24 cellular contexts compared by ENCODE assay signal in the genomic region with DNA sequence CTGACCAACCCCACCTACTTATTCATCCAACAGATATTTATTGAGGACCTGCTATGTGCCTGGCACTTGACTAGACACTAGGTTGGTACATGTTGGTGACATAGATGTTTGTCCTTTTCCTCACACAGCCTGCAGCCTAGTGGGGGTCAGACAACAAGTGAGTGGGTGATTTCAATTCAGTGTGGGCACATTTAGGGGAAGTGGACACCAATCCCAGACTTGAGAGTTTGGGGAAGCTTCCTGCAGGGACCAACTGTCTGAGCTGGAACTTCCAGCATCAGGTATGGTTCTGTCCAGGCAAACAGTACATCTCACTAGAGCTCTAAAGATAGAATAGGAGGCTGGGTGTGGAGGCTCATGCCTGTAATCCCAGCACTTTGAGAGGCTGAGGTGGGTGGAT. TPM values are rescaled to one million over a fixed set of nuclear protein-coding genes. Genes with fewer than 3 reads are reported as not detected.
DNase-seq lines count a peak whose midpoint lies in the region; ATAC-seq and TF ChIP-seq lines count a peak whose summit lies in the region.
"Had no signal": no experiment of that assay in that cellular context is flagged by ENCODE, and none has a peak within 500 bp of the region (broad histone marks: within the 10 kb centered on the region; RNA-seq: fewer than 3 reads in every experiment).

No MANE protein-coding gene starts in this region.

- POLR2A ChIA-PET in activated CD4-positive, alpha-beta T cell treated with anti-CD3 and anti-CD28 coated beads for 36 hours (lab: Charles Lee) = interaction anchor here (0.5 kb wide), 1 partner anchor 135 kb away, joined by 3 read pairs; no protein-coding TSS in a partner anchor
- POLR2A ChIA-PET in activated CD4-positive, alpha-beta T cell treated with anti-CD3 and anti-CD28 coated beads, Interleukin-2, amount 10 ng/mL, durations not matched to agents 7 days and 5 days (lab: Charles Lee) = no interaction called here
- POLR2A ChIA-PET in CD4-positive, alpha-beta T cell (lab: Charles Lee) = interaction anchor here (0.7 to 3.9 kb wide), 3 partner anchors 9 to 139 kb away, joined by 3 to 37 read pairs (median 4); no protein-coding TSS in a partner anchor

- in situ Hi-C loops in HAP-1 (cut with MboI; ENCODE audit: low sequenced_read_pairs) = no loop called here

- intact Hi-C loops in activated CD4-positive, alpha-beta T cell treated with anti-CD3 and anti-CD28 coated beads for 36 hours (cut with DNase I, micrococcal nuclease) = loop anchor here in 1 of 2 experiments (2.0 kb wide), 1 partner anchor 141 kb away; the partner anchor contains the start of gene DDX6
- intact Hi-C loops in CD4-positive, alpha-beta T cell (cut with DNase I, micrococcal nuclease) = loop anchor here in 1 of 2 experiments (2.0 to 5.0 kb wide), 4 partner anchors 25 to 186 kb away; partner anchors contain the start of genes CENATAC and UPK2

- no peaks in the 10 kb centered on the region for H3K9me3 Mint-ChIP-seq in activated CD4-positive, alpha-beta T cell treated with anti-CD3 and anti-CD28 coated beads for 36 hours (ENCODE audit: low read depth)
- no peaks in the 10 kb centered on the region for H3K9me3 Mint-ChIP-seq in activated CD4-positive, alpha-beta T cell treated with anti-CD3 and anti-CD28 coated beads, Interleukin-2, amount 10 ng/mL, durations not matched to agents 7 days and 5 days
- no peaks in the 10 kb centered on the region for H3K9me3 Mint-ChIP-seq in CD4-positive, alpha-beta T cell
- no peaks in the 10 kb centered on the region for H3K9me3 Mint-ChIP-seq in neural crest cell
- H3K9me3 Mint-ChIP-seq in GM23338 = no peaks in the 10 kb centered on the region
- H3K9me3 Mint-ChIP-seq: HFFc6 had no signal

- CTCF ChIA-PET in activated CD4-positive, alpha-beta T cell treated with anti-CD3 and anti-CD28 coated beads for 36 hours (lab: Charles Lee) = interaction anchor here (0.7 to 4.5 kb wide), 13 partner anchors 8 to 242 kb away, joined by 3 to 96 read pairs (median 4); partner anchors contain the start of genes C2CD2L and CXCR5
- CTCF ChIA-PET in activated CD4-positive, alpha-beta T cell treated with anti-CD3 and anti-CD28 coated beads, Interleukin-2, amount 10 ng/mL, durations not matched to agents 7 days and 5 days (lab: Charles Lee) = interaction anchor here (0.8 to 5.0 kb wide), 8 partner anchors 9 to 242 kb away, joined by 3 to 53 read pairs (median 12); partner anchors contain the start of genes DDX6 and UPK2
- CTCF ChIA-PET in CD4-positive, alpha-beta T cell (lab: Charles Lee) = interaction anchor here (1.7 to 1.9 kb wide), 2 partner anchors 36 to 242 kb away, joined by 8 read pairs; no protein-coding TSS in a partner anchor

- H3K4me3 ChIP-seq in GM23338 (no peak overlapping the region), HAP-1 (no peak overlapping the region)

- no peak for DNase-seq in activated CD4-positive, alpha-beta T cell treated with anti-CD3 and anti-CD28 coated beads for 36 hours
- no peak for DNase-seq in activated CD4-positive, alpha-beta T cell treated with anti-CD3 and anti-CD28 coated beads, Interleukin-2, amount 10 ng/mL, durations not matched to agents 7 days and 5 days
- no peak for DNase-seq in CD4-positive, alpha-beta T cell
- DNase-seq in T-helper 17 cell (no peak), neural crest cell (ENCODE audit: low read depth, low spot score) (no peak), GM23338 (ENCODE audit: low spot score) (no peak), HAP-1 (ENCODE audit: low spot score in 2 of 2) (no peak)
- DNase-seq: AML-193, DMS79, HFFc6, NCI-H1417, NCI-H187, NCI-H2227 treated with DMSO at 0.1 percent for 48 hours, NCI-H510A treated with DMSO at 0.1 percent for 48 hours, NCI-H82, PC-3, RPMI8226, SHP77 treated with DMSO at 0.1 percent for 48 hours had no signal

- no peaks in the 10 kb centered on the region for H3K9me3 ChIP-seq in CD4-positive, alpha-beta T cell (ENCODE audit: control insufficient read depth, low read length)
- no peaks in the 10 kb centered on the region for H3K9me3 ChIP-seq in T-helper 17 cell (ENCODE audit: control insufficient read depth, low read length, poor library complexity, severe bottlenecking)
- no peaks in the 10 kb centered on the region for H3K9me3 ChIP-seq in HAP-1

- no peaks in the 10 kb centered on the region for H3K9me2 ChIP-seq in GM23338 (ENCODE audit: insufficient read depth)

- no peaks in the 10 kb centered on the region for H3K27me3 Mint-ChIP-seq in activated CD4-positive, alpha-beta T cell treated with anti-CD3 and anti-CD28 coated beads for 36 hours
- H3K27me3 Mint-ChIP-seq in activated CD4-positive, alpha-beta T cell treated with anti-CD3 and anti-CD28 coated beads, Interleukin-2, amount 10 ng/mL, durations not matched to agents 7 days and 5 days = no peaks in the 10 kb centered on the region
- no peaks in the 10 kb centered on the region for H3K27me3 Mint-ChIP-seq in CD4-positive, alpha-beta T cell
- H3K27me3 Mint-ChIP-seq in T-helper 17 cell (no peaks in the 10 kb centered on the region), neural crest cell (ENCODE audit: low read depth) (peaks cover 13% of the 10 kb centered on the region), GM23338 (ENCODE audit: insufficient read depth, low read depth, poor library complexity) (peaks cover 23% of the 10 kb centered on the region)

- no peak for TF ChIP-seq CTCF in CD4-positive, alpha-beta T cell (IDR thresholded peaks at IDR 0.05)
- no peak for TF ChIP-seq CTCF in neural crest cell (conservative IDR thresholded peaks at IDR 0.05)
- TF ChIP-seq CTCF in GM23338 (conservative IDR thresholded peaks at IDR 0.05; ENCODE audit: low read depth in 2 of 2) = no peak

- H3K27me3 ChIP-seq in CD4-positive, alpha-beta T cell (ENCODE audit: control insufficient read depth, insufficient read depth, low read length) = no peaks in the 10 kb centered on the region
- H3K27me3 ChIP-seq in GM23338 (ENCODE audit: insufficient read depth) (peaks cover 12% of the 10 kb centered on the region), HAP-1 (ENCODE audit: low read depth) (no peaks in the 10 kb centered on the region)

- no peak for ATAC-seq in activated CD4-positive, alpha-beta T cell treated with anti-CD3 and anti-CD28 coated beads for 36 hours
- no peak for ATAC-seq in CD4-positive, alpha-beta T cell (ENCODE audit: poor library complexity)
- ATAC-seq in T-helper 17 cell (no peak), GM23338 (no peak), HG03520 (IDR thresholded peaks at IDR 0.05; ENCODE audit: unreplicated experiment) (no peak)
- ATAC-seq: PC-3, SK-N-SH treated with all-trans-retinoic acid at 6 μM for 48 hours had no signal

- peak overlapping the region; percentile 98 for H3K27ac ChIP-seq in CD4-positive, alpha-beta T cell (ENCODE audit: low read depth, low read length)
- H3K27ac ChIP-seq in GM23338 (ENCODE audit: low read depth) = no peak overlapping the region
- H3K27ac ChIP-seq: 22Rv1 had no signal

- peaks cover 34% of the 10 kb centered on the region for H3K4me1 Mint-ChIP-seq in activated CD4-positive, alpha-beta T cell treated with anti-CD3 and anti-CD28 coated beads for 36 hours
- peaks cover 41% of the 10 kb centered on the region for H3K4me1 Mint-ChIP-seq in activated CD4-positive, alpha-beta T cell treated with anti-CD3 and anti-CD28 coated beads, Interleukin-2, amount 10 ng/mL, durations not matched to agents 7 days and 5 days
- peaks cover 48% of the 10 kb centered on the region for H3K4me1 Mint-ChIP-seq in CD4-positive, alpha-beta T cell (ENCODE audit: low read depth)
- peaks cover 30% of the 10 kb centered on the region for H3K4me1 Mint-ChIP-seq in T-helper 17 cell
- peaks cover 41% of the 10 kb centered on the region for H3K4me1 Mint-ChIP-seq in neural crest cell
- peaks cover 33% of the 10 kb centered on the region for H3K4me1 Mint-ChIP-seq in GM23338

- peak overlapping the region; percentile 86 for H3K4me3 Mint-ChIP-seq in activated CD4-positive, alpha-beta T cell treated with anti-CD3 and anti-CD28 coated beads for 36 hours
- no peak overlapping the region for H3K4me3 Mint-ChIP-seq in activated CD4-positive, alpha-beta T cell treated with anti-CD3 and anti-CD28 coated beads, Interleukin-2, amount 10 ng/mL, durations not matched to agents 7 days and 5 days
- H3K4me3 Mint-ChIP-seq in CD4-positive, alpha-beta T cell = peak overlapping the region; percentile 89
- H3K4me3 Mint-ChIP-seq in T-helper 17 cell (no peak overlapping the region), neural crest cell (peak overlapping the region; percentile 99), GM23338 (no peak overlapping the region)
- H3K4me3 Mint-ChIP-seq: HFFc6 had no signal

- no peak overlapping the region for H3K4me2 ChIP-seq in GM23338

- no peak overlapping the region for H2AFZ ChIP-seq in GM23338

- H3F3A ChIP-seq in GM23338 (replicated peaks; ENCODE audit: low read depth) = no peaks in the 10 kb centered on the region

- H3K4me1 ChIP-seq in GM23338 (ENCODE audit: insufficient read depth) (peaks cover 19% of the 10 kb centered on the region), HAP-1 (peaks cover 9% of the 10 kb centered on the region)

- no peak overlapping the region for H3K27ac Mint-ChIP-seq in activated CD4-positive, alpha-beta T cell treated with anti-CD3 and anti-CD28 coated beads for 36 hours
- H3K27ac Mint-ChIP-seq in activated CD4-positive, alpha-beta T cell treated with anti-CD3 and anti-CD28 coated beads, Interleukin-2, amount 10 ng/mL, durations not matched to agents 7 days and 5 days = no peak overlapping the region
- peak overlapping the region; percentile 97 for H3K27ac Mint-ChIP-seq in CD4-positive, alpha-beta T cell
- H3K27ac Mint-ChIP-seq in T-helper 17 cell = peak overlapping the region; percentile 92
- no peak overlapping the region for H3K27ac Mint-ChIP-seq in neural crest cell (ENCODE audit: unreplicated experiment)
- no peak overlapping the region for H3K27ac Mint-ChIP-seq in GM23338
- H3K27ac Mint-ChIP-seq: HFFc6 had no signal

- H3K36me3 ChIP-seq in GM23338 (ENCODE audit: insufficient read depth) (no peaks in the 10 kb centered on the region), HAP-1 (replicated peaks) (no peaks in the 10 kb centered on the region)

- H3K36me3 Mint-ChIP-seq in activated CD4-positive, alpha-beta T cell treated with anti-CD3 and anti-CD28 coated beads for 36 hours (ENCODE audit: low read depth) = no peaks in the 10 kb centered on the region
- H3K36me3 Mint-ChIP-seq in activated CD4-positive, alpha-beta T cell treated with anti-CD3 and anti-CD28 coated beads, Interleukin-2, amount 10 ng/mL, durations not matched to agents 7 days and 5 days (ENCODE audit: low read depth) = no peaks in the 10 kb centered on the region
- H3K36me3 Mint-ChIP-seq in CD4-positive, alpha-beta T cell (ENCODE audit: low read depth) = peaks cover 22% of the 10 kb centered on the region
- no peaks in the 10 kb centered on the region for H3K36me3 Mint-ChIP-seq in T-helper 17 cell (ENCODE audit: low read depth)
- no peaks in the 10 kb centered on the region for H3K36me3 Mint-ChIP-seq in neural crest cell (ENCODE audit: low read depth)
- H3K36me3 Mint-ChIP-seq in GM23338 (ENCODE audit: low read depth) = no peaks in the 10 kb centered on the region

- no peaks in the 10 kb centered on the region for H4K20me1 ChIP-seq in GM23338 (replicated peaks; ENCODE audit: insufficient read depth)

- no peaks in the 10 kb centered on the region for H3K79me2 ChIP-seq in GM23338 (replicated peaks; ENCODE audit: insufficient read depth)

RNA-seq across cellular contexts. Expression of gene BCL9L, which starts 5.8 kb away (rescaled TPM):
- total RNA-seq in activated CD4-positive, alpha-beta T cell treated with anti-CD3 and anti-CD28 coated beads for 36 hours = 10 to 100 TPM; 34.5 to 58.5 TPM
- total RNA-seq in activated CD4-positive, alpha-beta T cell treated with anti-CD3 and anti-CD28 coated beads, Interleukin-2, amount 10 ng/mL, durations not matched to agents 7 days and 5 days = 100 to 1,000 TPM; 103 to 109 TPM
- total RNA-seq in CD4-positive, alpha-beta T cell = 100 to 1,000 TPM; 326 to 332 TPM
- total RNA-seq in T-helper 17 cell = 100 to 1,000 TPM; 186 to 204 TPM
- total RNA-seq in neural crest cell = 19.2 and 21.2 TPM in 2 replicates
- total RNA-seq in GM23338 (2014; rRNA removed; shearing (Covaris generic)) = 24.1 and 35.1 TPM in 2 replicates
- polyA plus RNA-seq in GM23338 (2016; fragmentation: Nextera tagmentation; extraction: Ambion mirVana) = 15.9 and 23.6 TPM in 2 replicates

RNA-seq across cellular contexts. Expression of gene UPK2, which starts 24.5 kb away (rescaled TPM):
- total RNA-seq in activated CD4-positive, alpha-beta T cell treated with anti-CD3 and anti-CD28 coated beads for 36 hours = under 1 TPM; 0.19 to 0.32 TPM
- under 1 TPM in 1 of 2 experiments, not detected in 1; 0.60 TPM for total RNA-seq in activated CD4-positive, alpha-beta T cell treated with anti-CD3 and anti-CD28 coated beads, Interleukin-2, amount 10 ng/mL, durations not matched to agents 7 days and 5 days
- total RNA-seq in CD4-positive, alpha-beta T cell = under 1 TPM in 1 of 2 experiments, not detected in 1; 0.27 TPM
- total RNA-seq in T-helper 17 cell (not detected), neural crest cell (not detected in 2 replicates)
- not detected in 2 replicates for total RNA-seq in GM23338 (2014; rRNA removed; shearing (Covaris generic))
- polyA plus RNA-seq in GM23338 (2016; fragmentation: Nextera tagmentation; extraction: Ambion mirVana) = 0.74 and 1.4 TPM in 2 replicates
- total RNA-seq: H4, HT-29, M059J had no signal

RNA-seq across cellular contexts. Expression of gene FOXR1, which starts 40.0 kb away (rescaled TPM):
- total RNA-seq in activated CD4-positive, alpha-beta T cell treated with anti-CD3 and anti-CD28 coated beads for 36 hours = not detected
- total RNA-seq in activated CD4-positive, alpha-beta T cell treated with anti-CD3 and anti-CD28 coated beads, Interleukin-2, amount 10 ng/mL, durations not matched to agents 7 days and 5 days = not detected
- not detected for total RNA-seq in CD4-positive, alpha-beta T cell
- not detected for total RNA-seq in T-helper 17 cell
- not detected in 2 replicates for total RNA-seq in neural crest cell
- not detected in 2 replicates for total RNA-seq in GM23338 (2014; rRNA removed; shearing (Covaris generic))
- not detected in 2 replicates for polyA plus RNA-seq in GM23338 (2016; fragmentation: Nextera tagmentation; extraction: Ambion mirVana)
- total RNA-seq: H4, HFFc6, HT-29, M059J, PC-3 had no signal

RNA-seq across cellular contexts. Expression of gene CXCR5, which starts 47.9 kb away (rescaled TPM):
- 10 to 100 TPM; 18.9 to 21.3 TPM for total RNA-seq in activated CD4-positive, alpha-beta T cell treated with anti-CD3 and anti-CD28 coated beads for 36 hours
- under 1 TPM; 0.50 to 0.52 TPM for total RNA-seq in activated CD4-positive, alpha-beta T cell treated with anti-CD3 and anti-CD28 coated beads, Interleukin-2, amount 10 ng/mL, durations not matched to agents 7 days and 5 days
- total RNA-seq in CD4-positive, alpha-beta T cell = 10 to 100 TPM; 13.2 to 14.3 TPM
- total RNA-seq in T-helper 17 cell (10 to 100 TPM; 11.1 to 15.0 TPM), neural crest cell (not detected in 2 replicates)
- not detected in 2 replicates for total RNA-seq in GM23338 (2014; rRNA removed; shearing (Covaris generic))
- 0.18 and 0.96 TPM in 2 replicates for polyA plus RNA-seq in GM23338 (2016; fragmentation: Nextera tagmentation; extraction: Ambion mirVana)
- total RNA-seq: H4, HT-29, M059J, PC-3 had no signal

Comparison
In these comparisons a context has a peak if more than half of its experiments do, and no peak if none do; other contexts are left out.
1. H3K4me3 Mint-ChIP-seq: peak in activated CD4-positive, alpha-beta T cell treated with anti-CD3 and anti-CD28 coated beads for 36 hours (single experiment), CD4-positive, alpha-beta T cell (single experiment) and neural crest cell (single experiment); none in activated CD4-positive, alpha-beta T cell treated with anti-CD3 and anti-CD28 coated beads, Interleukin-2, amount 10 ng/mL, durations not matched to agents 7 days and 5 days (single experiment), T-helper 17 cell (single experiment) and GM23338 (single experiment).
2. H3K27ac Mint-ChIP-seq: peak in CD4-positive, alpha-beta T cell (single experiment) and T-helper 17 cell (single experiment); none in activated CD4-positive, alpha-beta T cell treated with anti-CD3 and anti-CD28 coated beads for 36 hours (single experiment), activated CD4-positive, alpha-beta T cell treated with anti-CD3 and anti-CD28 coated beads, Interleukin-2, amount 10 ng/mL, durations not matched to agents 7 days and 5 days (single experiment), neural crest cell (single experiment) and GM23338 (single experiment).